ENCODE assay signal across 2 cellular contexts in the genomic region with DNA sequence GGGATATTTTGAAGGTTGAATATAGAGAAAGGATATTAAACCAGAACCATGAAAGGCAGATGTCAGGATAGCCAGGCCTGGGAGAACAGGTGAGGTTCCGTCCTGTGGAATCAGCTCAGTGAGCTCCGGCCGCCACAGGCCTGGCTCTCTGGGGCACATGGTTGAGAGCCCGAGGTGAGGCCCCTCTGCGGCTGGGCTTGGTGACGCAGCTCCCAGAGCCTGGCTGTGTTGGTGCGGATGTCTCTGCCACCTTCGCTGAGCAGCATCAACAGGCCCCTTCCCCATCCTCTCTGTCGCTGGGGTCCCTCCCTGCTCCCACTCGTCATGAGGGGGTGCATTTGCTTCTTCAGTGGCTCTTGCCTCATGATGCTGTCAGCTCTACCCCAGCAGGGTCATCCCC.
TF ChIP-seq lines count a peak whose summit lies in the region.

No MANE protein-coding gene starts in this region.

TF ChIP-seq in IMR-90, 13 proteins besides CTCF, POLR2A, EP300 and RAD21:
- TF ChIP-seq CHD1 (IDR thresholded peaks at IDR 0.05; ENCODE audit: low read depth, low read length), result no peak
- no peak for TF ChIP-seq NFE2L2 (IDR thresholded peaks at IDR 0.05; ENCODE audit: low read depth, low read length)
- TF ChIP-seq RCOR1 (IDR thresholded peaks at IDR 0.05; ENCODE audit: insufficient replicate concordance, low read length), result no peak
- TF ChIP-seq USF2 (IDR thresholded peaks at IDR 0.05; ENCODE audit: low read depth, low read length), result no peak
- TF ChIP-seq FOS (IDR thresholded peaks at IDR 0.05; ENCODE audit: low read depth, low read length), result no peak
- no peak for TF ChIP-seq RFX5 (IDR thresholded peaks at IDR 0.05; ENCODE audit: low read depth, low read length)
- no peak for TF ChIP-seq MAFK (IDR thresholded peaks at IDR 0.05; ENCODE audit: low read depth, low read length)
- no peak for TF ChIP-seq MXI1 (IDR thresholded peaks at IDR 0.05; ENCODE audit: borderline replicate concordance, low read depth, low read length)
- no peak for TF ChIP-seq CEBPB (IDR thresholded peaks at IDR 0.05; ENCODE audit: low read depth, low read length)
- no peak for TF ChIP-seq MAZ (IDR thresholded peaks at IDR 0.05; ENCODE audit: borderline replicate concordance, low read depth, low read length)
- TF ChIP-seq SMC3 (IDR thresholded peaks at IDR 0.05; ENCODE audit: low read depth, low read length), result no peak
- TF ChIP-seq, protein P1, sequence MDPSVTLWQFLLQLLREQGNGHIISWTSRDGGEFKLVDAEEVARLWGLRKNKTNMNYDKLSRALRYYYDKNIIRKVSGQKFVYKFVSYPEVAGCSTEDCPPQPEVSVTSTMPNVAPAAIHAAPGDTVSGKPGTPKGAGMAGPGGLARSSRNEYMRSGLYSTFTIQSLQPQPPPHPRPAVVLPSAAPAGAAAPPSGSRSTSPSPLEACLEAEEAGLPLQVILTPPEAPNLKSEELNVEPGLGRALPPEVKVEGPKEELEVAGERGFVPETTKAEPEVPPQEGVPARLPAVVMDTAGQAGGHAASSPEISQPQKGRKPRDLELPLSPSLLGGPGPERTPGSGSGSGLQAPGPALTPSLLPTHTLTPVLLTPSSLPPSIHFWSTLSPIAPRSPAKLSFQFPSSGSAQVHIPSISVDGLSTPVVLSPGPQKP (IDR thresholded peaks at IDR 0.05; ENCODE audit: borderline replicate concordance, low read depth, low read length), result no peak
- no peak for TF ChIP-seq BHLHE40 (IDR thresholded peaks at IDR 0.05; ENCODE audit: low read depth, low read length)

TF ChIP-seq in H1, 55 proteins besides CTCF, POLR2A, EP300 and RAD21:
- TF ChIP-seq HDAC6 (IDR thresholded peaks at IDR 0.05; ENCODE audit: low read depth, low read length) (no peak), EGR1 (IDR thresholded peaks at IDR 0.05; ENCODE audit: borderline replicate concordance, low read depth, low read length) (no peak), TAF1 (IDR thresholded peaks at IDR 0.05; ENCODE audit: low read depth, low read length) (no peak), KDM5A (IDR thresholded peaks at IDR 0.05; ENCODE audit: low read length) (no peak), BCL11A (IDR thresholded peaks at IDR 0.05; ENCODE audit: low read depth in 2 of 2, low read length in 2 of 2) (no peak), GABPA (IDR thresholded peaks at IDR 0.05; ENCODE audit: borderline replicate concordance, insufficient read depth, low read length) (no peak), NANOG (IDR thresholded peaks at IDR 0.05; ENCODE audit: insufficient read depth, low read depth, low read length, poor library complexity, severe bottlenecking) (no peak), SAP30 (IDR thresholded peaks at IDR 0.05; ENCODE audit: insufficient read depth, insufficient replicate concordance, low read length) (no peak), BACH1 (IDR thresholded peaks at IDR 0.05; ENCODE audit: low read length) (no peak), ATF2 (IDR thresholded peaks at IDR 0.05; ENCODE audit: low read length) (no peak), E2F6 (IDR thresholded peaks at IDR 0.05) (no peak), GTF2F1 (IDR thresholded peaks at IDR 0.05; ENCODE audit: borderline replicate concordance, low read depth, low read length) (no peak), CHD1 (IDR thresholded peaks at IDR 0.05; ENCODE audit: low read depth, low read length) (no peak), ASH2L (IDR thresholded peaks at IDR 0.05; ENCODE audit: low read length) (no peak), SIN3A (conservative IDR thresholded peaks at IDR 0.05 in 1 of 2, IDR thresholded peaks at IDR 0.05 in 1 of 2; ENCODE audit: low read depth in 1 of 2, low read length in 2 of 2) (no peak)
- TF ChIP-seq, protein P2, sequence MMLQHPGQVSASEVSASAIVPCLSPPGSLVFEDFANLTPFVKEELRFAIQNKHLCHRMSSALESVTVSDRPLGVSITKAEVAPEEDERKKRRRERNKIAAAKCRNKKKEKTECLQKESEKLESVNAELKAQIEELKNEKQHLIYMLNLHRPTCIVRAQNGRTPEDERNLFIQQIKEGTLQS (IDR thresholded peaks at IDR 0.05; ENCODE audit: insufficient read depth, low read depth, low read length), result no peak
